In the genomic region with DNA sequence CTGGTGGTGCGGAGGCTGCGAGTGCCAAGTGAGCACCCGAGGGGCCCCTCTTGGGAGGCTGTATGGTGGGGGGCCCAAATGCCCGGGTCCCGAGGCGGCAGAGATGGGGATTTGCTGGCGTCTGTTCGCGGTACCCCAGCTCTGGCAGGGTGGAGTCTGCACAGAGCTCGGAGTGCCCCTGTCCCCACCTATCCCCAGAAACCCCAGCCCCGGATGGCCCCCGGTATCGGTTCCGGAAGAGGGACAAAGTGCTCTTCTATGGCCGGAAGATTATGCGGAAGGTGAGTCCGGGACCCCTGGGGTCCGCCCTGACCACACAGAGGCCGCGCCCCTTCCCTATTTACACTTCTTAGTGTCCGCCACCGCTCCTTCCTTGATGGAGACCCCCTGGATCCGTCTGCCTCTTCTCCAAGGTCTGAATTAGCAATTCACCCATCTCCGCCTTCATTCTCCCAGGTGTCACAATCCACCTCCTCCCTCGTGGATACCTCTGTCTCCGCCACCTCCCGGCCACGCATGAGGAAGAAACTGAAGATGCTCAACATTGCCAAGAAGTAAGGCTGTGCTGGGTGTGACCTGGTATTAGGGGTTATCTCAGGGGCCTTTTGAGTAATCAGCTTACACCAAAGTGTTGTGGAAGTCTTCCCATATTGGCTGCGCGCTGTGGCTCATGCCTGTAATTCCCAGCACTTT, we compare ENCODE assay signal across 1 cellular context.
TF ChIP-seq lines count a peak whose summit lies in the region.

No MANE protein-coding gene starts in this region.

TF ChIP-seq in endothelial cell of umbilical vein, 7 proteins besides CTCF, POLR2A, EP300 and RAD21:
- TF ChIP-seq GATA2 (IDR thresholded peaks at IDR 0.05; ENCODE audit: insufficient read depth, insufficient read length, low read depth, low read length) (no peak), EZH2 (IDR thresholded peaks at IDR 0.05; ENCODE audit: borderline replicate concordance, low read depth, low read length, severe bottlenecking) (no peak), POLR2AphosphoS5 (IDR thresholded peaks at IDR 0.05; ENCODE audit: insufficient read depth, low read depth, low read length) (no peak)
- TF ChIP-seq, protein P1, sequence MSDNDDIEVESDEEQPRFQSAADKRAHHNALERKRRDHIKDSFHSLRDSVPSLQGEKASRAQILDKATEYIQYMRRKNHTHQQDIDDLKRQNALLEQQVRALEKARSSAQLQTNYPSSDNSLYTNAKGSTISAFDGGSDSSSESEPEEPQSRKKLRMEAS (IDR thresholded peaks at IDR 0.05; ENCODE audit: insufficient read depth, insufficient read length) = no peak
